ENCODE assay signal across 28 cellular contexts in genomic region chr3:70273492-70273891, GRCh38. TPM values are rescaled to one million over a fixed set of nuclear protein-coding genes. Genes with fewer than 3 reads are reported as not detected.
DNase-seq lines count a peak whose midpoint lies in the region; ATAC-seq, FAIRE-seq and TF ChIP-seq lines count a peak whose summit lies in the region.
"Had no signal": no experiment of that assay in that cellular context is flagged by ENCODE, and none has a peak within 500 bp of the region (broad histone marks: within the 10 kb centered on the region; RNA-seq: fewer than 3 reads in every experiment).

No MANE protein-coding gene starts in this region.

- H3K27ac ChIP-seq in GM23338 (ENCODE audit: low read depth) (no peak overlapping the region), endothelial cell of umbilical vein (ENCODE audit: insufficient read depth, low read depth, low read length) (no peak overlapping the region), neural progenitor cell (no peak overlapping the region), endodermal cell (ENCODE audit: low read depth, low read length) (no peak overlapping the region)
- H3K27ac ChIP-seq: left lung had no signal

- H3K9me3 Mint-ChIP-seq in GM23338 (no peaks in the 10 kb centered on the region), neural progenitor cell (peaks cover 2% of the 10 kb centered on the region), endodermal cell (no peaks in the 10 kb centered on the region)
- H3K9me3 Mint-ChIP-seq: activated T-helper 2 cell treated with anti-CD3 and anti-CD28 coated beads, Interferon-gamma antibody, Interleukin-2, Interleukin-4, amounts not matched to agents 10 μg/mL and 5 μg/mL and 100 μg/mL, durations not matched to agents 14 hours and 24 hours and 36 hours; mesothelial cell of epicardium; nephron progenitor cell had no signal

- no peak overlapping the region for H3K27ac Mint-ChIP-seq in GM23338
- H3K27ac Mint-ChIP-seq in neural progenitor cell: no peak overlapping the region
- H3K27ac Mint-ChIP-seq in endodermal cell: no peak overlapping the region
- H3K27ac Mint-ChIP-seq: activated naive CD8-positive, alpha-beta T cell; activated T-helper 2 cell treated with anti-CD3 and anti-CD28 coated beads, Interferon-gamma antibody, Interleukin-2, Interleukin-4, amounts not matched to agents 10 μg/mL and 5 μg/mL and 100 μg/mL, durations not matched to agents 14 hours and 24 hours and 36 hours; CD4-positive, alpha-beta memory T cell; effector memory CD8-positive, alpha-beta T cell; HFFc6; mesothelial cell of epicardium; WTC11 had no signal

- H4K20me1 ChIP-seq in GM23338 (replicated peaks; ENCODE audit: insufficient read depth) (no peaks in the 10 kb centered on the region), endothelial cell of umbilical vein (replicated peaks; ENCODE audit: control insufficient read depth, extremely low read depth, insufficient read depth, low read length) (no peaks in the 10 kb centered on the region), neural progenitor cell (ENCODE audit: low read depth) (no peaks in the 10 kb centered on the region)

- H2AFZ ChIP-seq in GM23338: peak overlapping the region; percentile 86
- H2AFZ ChIP-seq in endothelial cell of umbilical vein (ENCODE audit: low read depth, low read length): peak overlapping the region; percentile 44
- peak overlapping the region; percentile 36 for H2AFZ ChIP-seq in neural progenitor cell (replicated peaks)

- H3K4me1 ChIP-seq in GM23338 (ENCODE audit: insufficient read depth) (no peaks in the 10 kb centered on the region), endothelial cell of umbilical vein (ENCODE audit: control insufficient read depth, extremely low read depth, insufficient read depth, low read length) (no peaks in the 10 kb centered on the region), neural progenitor cell (no peaks in the 10 kb centered on the region), endodermal cell (ENCODE audit: control insufficient read depth, insufficient read depth, low read length) (no peaks in the 10 kb centered on the region)
- H3K4me1 ChIP-seq: left lung had no signal

- H3F3A ChIP-seq in GM23338 (replicated peaks; ENCODE audit: low read depth): no peaks in the 10 kb centered on the region
- H3F3A ChIP-seq in neural progenitor cell (ENCODE audit: low read depth): no peaks in the 10 kb centered on the region

- TF ChIP-seq CTCF in GM23338 (conservative IDR thresholded peaks at IDR 0.05; ENCODE audit: low read depth in 2 of 2): no peak
- TF ChIP-seq CTCF in endothelial cell of umbilical vein (IDR thresholded peaks at IDR 0.05; ENCODE audit: extremely low read depth in 1 of 2, insufficient read depth in 1 of 2, low read depth in 1 of 2, low read length in 2 of 2): no peak
- TF ChIP-seq CTCF in neural progenitor cell (IDR thresholded peaks at IDR 0.05): no peak
- no peak for TF ChIP-seq CTCF in endodermal cell (conservative IDR thresholded peaks at IDR 0.05)

- no peak for FAIRE-seq in endothelial cell of umbilical vein (lab: Jason Lieb, UNC)
- FAIRE-seq: GM12891, HTR-8/SVneo had no signal

- no peak for TF ChIP-seq POLR2A in endothelial cell of umbilical vein (IDR thresholded peaks at IDR 0.05; ENCODE audit: low read depth, low read length)

- BruUV-seq in endothelial cell of umbilical vein (replicated peaks; lab: Mats Ljungman, UMichigan): no TSS peak

- H3K9me1 ChIP-seq in endothelial cell of umbilical vein (replicated peaks; ENCODE audit: control insufficient read depth, extremely low read depth, insufficient read depth, low read length): no peaks in the 10 kb centered on the region

- POLR2A ChIA-PET in endothelial cell of umbilical vein (lab: Charles Lee): no interaction called here

- H3K36me3 Mint-ChIP-seq in GM23338 (ENCODE audit: low read depth) (no peaks in the 10 kb centered on the region), neural progenitor cell (no peaks in the 10 kb centered on the region), endodermal cell (ENCODE audit: low read depth) (no peaks in the 10 kb centered on the region)
- H3K36me3 Mint-ChIP-seq: activated naive CD8-positive, alpha-beta T cell; CD4-positive, alpha-beta memory T cell; mesothelial cell of epicardium; WTC11 had no signal

- H3K4me2 ChIP-seq in GM23338 (no peak overlapping the region), endothelial cell of umbilical vein (ENCODE audit: insufficient read depth, low read length) (no peak overlapping the region), neural progenitor cell (no peak overlapping the region)

- H3K4me3 ChIP-seq in GM23338 (no peak overlapping the region), endothelial cell of umbilical vein (replicated peaks in 1 of 3; ENCODE audit: insufficient read depth in 1 of 3, low read depth in 1 of 3, low read length in 3 of 3) (no peak overlapping the region), neural progenitor cell (no peak overlapping the region), endodermal cell (ENCODE audit: low read length) (no peak overlapping the region)
- H3K4me3 ChIP-seq: left lung, sigmoid colon had no signal

- intact Hi-C loops in endothelial cell of umbilical vein (cut with micrococcal nuclease): no loop called here

- DNase-seq in GM23338 (ENCODE audit: low spot score): peak; percentile 21
- peak; percentile 1 for DNase-seq in NAMALWA (ENCODE audit: low spot score)
- no peak for DNase-seq in endothelial cell of umbilical vein (ENCODE audit: low read depth, low spot score)
- DNase-seq in neural progenitor cell (ENCODE audit: low spot score): no peak
- no peak for DNase-seq in AML-193 (lab: John Stamatoyannopoulos, UW)
- no peak for DNase-seq in endodermal cell
- DNase-seq: activated CD4-positive, alpha-beta T cell treated with anti-CD3 and anti-CD28 coated beads, Interleukin-2, amount 50 U/mL, for 4 hours; activated CD8-positive, alpha-beta memory T cell treated with anti-CD3 and anti-CD28 coated beads, Interleukin-2, amount 50 U/mL, for 4 hours; CD4-positive, alpha-beta memory T cell; effector memory CD8-positive, alpha-beta T cell; HFFc6; NCI-H1436; NCI-H2171; NCI-H524 treated with DMSO at 0.1 percent for 48 hours; nephron progenitor cell; sigmoid colon; substantia nigra; T1000 had no signal

- H3K27me3 ChIP-seq in GM23338 (ENCODE audit: insufficient read depth): no peaks in the 10 kb centered on the region
- no peaks in the 10 kb centered on the region for H3K27me3 ChIP-seq in endothelial cell of umbilical vein (ENCODE audit: control insufficient read depth in 2 of 2, insufficient read depth in 2 of 2, low read length in 2 of 2)
- no peaks in the 10 kb centered on the region for H3K27me3 ChIP-seq in neural progenitor cell
- no peaks in the 10 kb centered on the region for H3K27me3 ChIP-seq in endodermal cell (ENCODE audit: control insufficient read depth, insufficient read depth, low read length, poor library complexity, severe bottlenecking)
- H3K27me3 ChIP-seq: left lung, sigmoid colon had no signal

- H3K36me3 ChIP-seq in GM23338 (ENCODE audit: insufficient read depth): no peaks in the 10 kb centered on the region
- no peaks in the 10 kb centered on the region for H3K36me3 ChIP-seq in endothelial cell of umbilical vein (ENCODE audit: control insufficient read depth in 2 of 2, extremely low read depth in 1 of 2, insufficient read depth in 2 of 2, low read length in 2 of 2)
- no peaks in the 10 kb centered on the region for H3K36me3 ChIP-seq in neural progenitor cell
- no peaks in the 10 kb centered on the region for H3K36me3 ChIP-seq in endodermal cell (ENCODE audit: control insufficient read depth, insufficient read depth, low read length)
- H3K36me3 ChIP-seq: left lung, sigmoid colon had no signal

- CTCF ChIA-PET in endothelial cell of umbilical vein (lab: Charles Lee): no interaction called here

- ATAC-seq in GM23338 (no peak), HG03432 (IDR thresholded peaks at IDR 0.05; ENCODE audit: unreplicated experiment) (no peak)
- ATAC-seq: effector memory CD8-positive, alpha-beta T cell; left lung; WTC11 had no signal

- H3K4me1 Mint-ChIP-seq in GM23338 (no peaks in the 10 kb centered on the region), neural progenitor cell (no peaks in the 10 kb centered on the region), endodermal cell (peaks cover 4% of the 10 kb centered on the region)
- H3K4me1 Mint-ChIP-seq: CD4-positive, alpha-beta memory T cell; mesothelial cell of epicardium; nephron progenitor cell; WTC11 had no signal

- H3K27me3 Mint-ChIP-seq in GM23338 (ENCODE audit: insufficient read depth, low read depth, poor library complexity) (no peaks in the 10 kb centered on the region), neural progenitor cell (ENCODE audit: insufficient read depth, low read depth) (no peaks in the 10 kb centered on the region), endodermal cell (ENCODE audit: insufficient read depth) (no peaks in the 10 kb centered on the region)
- H3K27me3 Mint-ChIP-seq: activated naive CD8-positive, alpha-beta T cell; CD4-positive, alpha-beta memory T cell; effector memory CD8-positive, alpha-beta T cell had no signal

- dilution Hi-C loops in endothelial cell of umbilical vein (cut with MboI; ENCODE audit: extremely low pct_ligation_motif_present, low sequenced_read_pairs): no loop called here

- H3K9me3 ChIP-seq in endothelial cell of umbilical vein (replicated peaks; ENCODE audit: control insufficient read depth, insufficient read depth, low read length) (no peaks in the 10 kb centered on the region), neural progenitor cell (ENCODE audit: low read depth) (no peaks in the 10 kb centered on the region), endodermal cell (ENCODE audit: control insufficient read depth, low read length) (no peaks in the 10 kb centered on the region)
- H3K9me3 ChIP-seq: left lung, sigmoid colon had no signal

- H3K4me3 Mint-ChIP-seq in GM23338 (no peak overlapping the region), neural progenitor cell (no peak overlapping the region), endodermal cell (no peak overlapping the region)
- H3K4me3 Mint-ChIP-seq: activated naive CD8-positive, alpha-beta T cell; CD4-positive, alpha-beta memory T cell; effector memory CD8-positive, alpha-beta T cell; HFFc6; mesothelial cell of epicardium; nephron progenitor cell; WTC11 had no signal

- H3K9me2 ChIP-seq in GM23338 (ENCODE audit: insufficient read depth): no peaks in the 10 kb centered on the region

- H3K79me2 ChIP-seq in GM23338 (replicated peaks; ENCODE audit: insufficient read depth) (no peaks in the 10 kb centered on the region), endothelial cell of umbilical vein (ENCODE audit: control insufficient read depth, insufficient read depth, low read length) (no peaks in the 10 kb centered on the region), neural progenitor cell (ENCODE audit: low read depth) (no peaks in the 10 kb centered on the region)

- H3K9ac ChIP-seq in endothelial cell of umbilical vein (replicated peaks; ENCODE audit: extremely low read depth, insufficient read depth, low read length) (no peak overlapping the region), neural progenitor cell (no peak overlapping the region), endodermal cell (ENCODE audit: extremely low read depth, low read length, poor library complexity, severe bottlenecking) (no peak overlapping the region)

RNA-seq across cellular contexts. Expression of gene MDFIC2, which starts 38.9 kb away (rescaled TPM):
- not detected in 2 replicates for total RNA-seq in GM23338 (2014; rRNA removed; shearing (Covaris generic))
- not detected in 2 replicates for polyA plus RNA-seq in GM23338 (2016; fragmentation: Nextera tagmentation; extraction: Ambion mirVana)
- total RNA-seq in endothelial cell of umbilical vein: not detected in 2 replicates
- polyA plus RNA-seq in endothelial cell of umbilical vein: not detected in 2 replicates
- not detected in 2 replicates for polyA plus RNA-seq in endothelial cell of umbilical vein (2011; cell fraction: cytosol; rRNA removed)
- polyA plus RNA-seq in endothelial cell of umbilical vein (2011; cell fraction: nucleus; rRNA removed): not detected in 2 replicates
- not detected in 2 replicates for polyA plus RNA-seq in endothelial cell of umbilical vein (2012)
- polyA minus RNA-seq in endothelial cell of umbilical vein: not detected in 2 replicates
- not detected for polyA minus RNA-seq in endothelial cell of umbilical vein (2011; cell fraction: cytosol; rRNA and poly(A)+ RNA removed)
- polyA minus RNA-seq in endothelial cell of umbilical vein (2011; cell fraction: nucleus; rRNA and poly(A)+ RNA removed): not detected in 2 replicates
- total RNA-seq in neural progenitor cell (ENCODE audit: low replicate concordance): not detected in 2 replicates
- not detected for total RNA-seq in endodermal cell
- not detected for polyA plus RNA-seq in endodermal cell (2013, experiment 1 of 2)
- polyA plus RNA-seq in endodermal cell (2013, experiment 2 of 2): not detected
- total RNA-seq: activated T-helper 2 cell treated with anti-CD3 and anti-CD28 coated beads, Interferon-gamma antibody, Interleukin-2, Interleukin-4, amounts not matched to agents 10 μg/mL and 5 μg/mL and 100 μg/mL, durations not matched to agents 14 hours and 24 hours and 36 hours; CD4-positive, alpha-beta memory T cell; HFFc6; left lung; mesothelial cell of epicardium; posterior vena cava; sigmoid colon; urinary bladder; WTC11 had no signal
- polyA plus RNA-seq: CD4-positive, alpha-beta memory T cell; sigmoid colon; urinary bladder had no signal

Comparison
In these comparisons a context has a peak if more than half of its experiments do, and no peak if none do; other contexts are left out.
1. DNase-seq: peak in GM23338 (single experiment) and NAMALWA (single experiment); none in endothelial cell of umbilical vein (single experiment), neural progenitor cell (single experiment), AML-193 (0 of 2) and endodermal cell (single experiment).
2. H2AFZ ChIP-seq: peak in every context shown above with its lines; median percentile 86 in GM23338; 44 in endothelial cell of umbilical vein; 36 in neural progenitor cell.